Comparison of ENCODE assay signal across 8 cellular contexts in genomic region chr10:77927343-77928256, GRCh38. TPM values are rescaled to one million over a fixed set of nuclear protein-coding genes. Genes with fewer than 3 reads are reported as not detected.
DNase-seq lines count a peak whose midpoint lies in the region; ATAC-seq and TF ChIP-seq lines count a peak whose summit lies in the region.

No MANE protein-coding gene starts in this region.

- in situ Hi-C loops in GM13976 (cut with MboI; ENCODE audit: low sequenced_read_pairs, unreplicated experiment) = no loop called here

- TF ChIP-seq CTCF in heart right ventricle (IDR thresholded peaks at IDR 0.05) = no peak
- no peak for TF ChIP-seq CTCF in MCF 10A (IDR thresholded peaks at IDR 0.05; ENCODE audit: unreplicated experiment)
- no peak for TF ChIP-seq CTCF in vagina (IDR thresholded peaks at IDR 0.05)
- no peak for TF ChIP-seq CTCF in GM13976 (IDR thresholded peaks at IDR 0.05; ENCODE audit: borderline replicate concordance, control extremely low read depth, extremely low read depth, insufficient read depth, missing control alignments)

- no peak for DNase-seq in heart right ventricle
- DNase-seq in Right ventricle myocardium superior = no peak
- no peak for DNase-seq in MCF 10A (ENCODE audit: unreplicated experiment)
- peak; percentile 20 for DNase-seq in middle frontal gyrus (ENCODE audit: extremely low spot score, low spot score)
- DNase-seq in vagina (ENCODE audit: extremely low spot score in 2 of 2) = no peak
- DNase-seq in GM13976 (ENCODE audit: low spot score) = no peak
- DNase-seq in midbrain (lab: John Stamatoyannopoulos, UW) = no peak

- H3K9me3 Mint-ChIP-seq in MCF 10A (ENCODE audit: unreplicated experiment) = no peaks in the 10 kb centered on the region

- peaks cover 29% of the 10 kb centered on the region for H3K4me1 Mint-ChIP-seq in MCF 10A (ENCODE audit: insufficient read depth, unreplicated experiment)

- BruUV-seq in MCF 10A (replicated peaks; lab: Mats Ljungman, UMichigan) = TSS peak; percentile 40

- H3K4me3 ChIP-seq in heart right ventricle = peak overlapping the region; percentile 28 to 97 (median 72)
- H3K4me3 ChIP-seq in vagina = peak overlapping the region; percentile 81 to 82

- peak in 1 of 8 donors; percentile 19 for ATAC-seq in heart right ventricle
- no peak for ATAC-seq in Right ventricle myocardium superior (ENCODE audit: poor library complexity)
- no peak for ATAC-seq in GM21367 (IDR thresholded peaks at IDR 0.05; ENCODE audit: unreplicated experiment)

- no peaks in the 10 kb centered on the region for H3K36me3 ChIP-seq in heart right ventricle
- no peaks in the 10 kb centered on the region for H3K36me3 ChIP-seq in vagina

- H3K9me3 ChIP-seq in heart right ventricle = peaks cover 0 to 8% (median 0%) of the 10 kb centered on the region in 11 donors
- H3K9me3 ChIP-seq in vagina = no peaks in the 10 kb centered on the region

- H3K27me3 Mint-ChIP-seq in MCF 10A (ENCODE audit: insufficient read depth, unreplicated experiment) = no peaks in the 10 kb centered on the region

- no peak overlapping the region for H3K27ac Mint-ChIP-seq in MCF 10A (ENCODE audit: low read depth, unreplicated experiment)

- H3K4me1 ChIP-seq in heart right ventricle (peaks cover 10 to 34% (median 19%) of the 10 kb centered on the region in 9 donors), vagina (peaks cover 43% of the 10 kb centered on the region)

- CTCF ChIA-PET in MCF 10A (lab: Yijun Ruan, JAX) = interaction anchor here (0.5 to 2.1 kb wide), 6 partner anchors 15 to 82 kb away, joined by 3 to 4 read pairs (median 3); no protein-coding TSS in a partner anchor

- intact Hi-C loops in heart right ventricle (cut with DNase I) = loop anchor here in 4 of 10 donors (5.0 kb wide), 2 partner anchors 45 to 80 kb away; no protein-coding TSS in a partner anchor
- intact Hi-C loops in Right ventricle myocardium superior (cut with DNase I) = no loop called here
- intact Hi-C loops in MCF 10A (cut with micrococcal nuclease) = loop anchor here (5.0 to 10.0 kb wide), 2 partner anchors 45 to 53 kb away; no protein-coding TSS in a partner anchor
- intact Hi-C loops in vagina (cut with DNase I) = loop anchor here (10.0 kb wide), 1 partner anchor 83 kb away; no protein-coding TSS in a partner anchor

- 20 to 22% methylated on average over 20 of the region's 20 CpGs for WGBS in heart right ventricle, 2 donors

- H3K27me3 ChIP-seq in heart right ventricle = peaks cover 0 to 48% (median 0%) of the 10 kb centered on the region in 7 donors
- H3K27me3 ChIP-seq in vagina = no peaks in the 10 kb centered on the region

- peak overlapping the region; percentile 90 for H3K4me3 Mint-ChIP-seq in MCF 10A (ENCODE audit: unreplicated experiment)

- H3K36me3 Mint-ChIP-seq in MCF 10A (ENCODE audit: insufficient read depth, unreplicated experiment) = peaks cover 15% of the 10 kb centered on the region

- no peak for TF ChIP-seq POLR2A in vagina (IDR thresholded peaks at IDR 0.05)

- POLR2A ChIA-PET in MCF 10A (lab: Yijun Ruan, JAX) = interaction anchor here (0.5 to 6.4 kb wide), 15 partner anchors 12 to 1906 kb away, joined by 3 to 79 read pairs (median 4); no protein-coding TSS in a partner anchor

- H3K27ac ChIP-seq in heart right ventricle (peak overlapping the region in 9 of 10 donors; percentile 31 to 79 (median 62)), vagina (peak overlapping the region; percentile 86)

RNA-seq across cellular contexts. Expression of gene DLG5, which starts 1.0 kb away (rescaled TPM):
- total RNA-seq in heart right ventricle (10 to 100 TPM in 7 of 10 donors, 1 to 10 TPM in 3; 6.6 to 14.1 (median 11.7) TPM), Right ventricle myocardium superior (8.8 TPM), MCF 10A (2022) (126 and 127 TPM in 2 replicates), vagina (57.5 TPM)
- 1 to 10 TPM; 5.0 to 5.8 TPM for polyA plus RNA-seq in heart right ventricle
